In the genomic region with DNA sequence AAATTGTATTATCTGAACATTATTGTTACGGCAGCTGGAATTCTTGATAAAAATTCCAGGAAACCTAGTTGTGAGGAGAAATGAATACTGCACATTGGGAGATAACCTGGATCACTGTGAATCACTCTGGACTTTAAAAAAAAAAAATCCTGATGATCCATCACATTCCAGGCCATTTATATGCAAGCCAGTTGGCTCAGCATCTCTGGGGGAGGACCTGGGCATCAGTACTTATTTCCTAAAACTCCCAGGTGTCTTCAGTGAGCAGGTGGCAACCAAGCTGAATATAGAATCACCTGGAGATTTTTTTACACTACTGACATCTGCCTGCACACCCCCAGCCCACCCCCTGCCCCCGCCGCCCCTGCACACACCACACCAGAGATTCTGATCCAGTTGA, we compare ENCODE assay signal across 17 cellular contexts. TPM values are rescaled to one million over a fixed set of nuclear protein-coding genes. Genes with fewer than 3 reads are reported as not detected.
DNase-seq lines count a peak whose midpoint lies in the region; ATAC-seq, FAIRE-seq and TF ChIP-seq lines count a peak whose summit lies in the region.
"Had no signal": no experiment of that assay in that cellular context is flagged by ENCODE, and none has a peak within 500 bp of the region (broad histone marks: within the 10 kb centered on the region; RNA-seq: fewer than 3 reads in every experiment).

No MANE protein-coding gene starts in this region.

- H3K4me3 ChIP-seq in SK-N-SH (ENCODE audit: low read depth in 2 of 2, low read length in 1 of 2) (no peak overlapping the region), RWPE2 (ENCODE audit: severe bottlenecking) (no peak overlapping the region), H1 (ENCODE audit: extremely low read depth in 1 of 4, insufficient read depth in 2 of 4, low read depth in 3 of 4, low read length in 4 of 4) (no peak overlapping the region)
- H3K4me3 ChIP-seq: GM12878, SJSA1 had no signal

- WGBS in SK-N-SH (ENCODE audit: low lambda C conversion rate), result 95% methylated on average over 3 of the region's 3 CpGs
- 97% methylated on average over 3 of the region's 3 CpGs; no CpG with 5 or more reads in 1 of the 2 experiments for WGBS in H1 (ENCODE audit: extremely low coverage in 1 of 2, insufficient coverage in 1 of 2, insufficient read length in 1 of 2, insufficient replicate concordance in 2 of 2, low coverage in 1 of 2, low lambda C conversion rate in 2 of 2, missing lambda C conversion rate in 1 of 2), 2 experiments

- no peak overlapping the region for H2BK20ac ChIP-seq in H1 (ENCODE audit: low read length)

- no peaks in the 10 kb centered on the region for H3K9me2 ChIP-seq in SK-N-SH

- H3K4ac ChIP-seq in H1 (replicated peaks; ENCODE audit: insufficient read length, low read depth, low read length), result no peak overlapping the region

- H4K20me1 ChIP-seq in SK-N-SH (ENCODE audit: insufficient read depth), result no peaks in the 10 kb centered on the region
- no peaks in the 10 kb centered on the region for H4K20me1 ChIP-seq in H1 (replicated peaks in 1 of 2; ENCODE audit: control insufficient read depth in 1 of 2, insufficient read depth in 2 of 2, low read length in 2 of 2)

- H2AFZ ChIP-seq in SK-N-SH (ENCODE audit: low read depth) (no peak overlapping the region), H1 (ENCODE audit: low read length) (no peak overlapping the region)

- H3K27me3 ChIP-seq in SK-N-SH (ENCODE audit: insufficient read depth) (no peaks in the 10 kb centered on the region), RWPE2 (ENCODE audit: insufficient read depth, poor library complexity, severe bottlenecking) (no peaks in the 10 kb centered on the region), H1 (replicated peaks in 1 of 4; ENCODE audit: control insufficient read depth in 3 of 4, extremely low read depth in 1 of 4, insufficient read depth in 3 of 4, low read length in 3 of 4) (no peaks in the 10 kb centered on the region)
- H3K27me3 ChIP-seq: SJSA1 had no signal

- TF ChIP-seq EP300 in SK-N-SH (IDR thresholded peaks at IDR 0.05; ENCODE audit: borderline replicate concordance in 1 of 2, low read depth in 1 of 2, low read length in 1 of 2) (no peak), H1 (IDR thresholded peaks at IDR 0.05; ENCODE audit: borderline replicate concordance in 1 of 2, low read depth in 2 of 2, low read length in 2 of 2) (no peak)

- CTCF ChIA-PET in SK-N-SH (lab: Yijun Ruan, JAX), result no interaction called here
- CTCF ChIA-PET in H1 (lab: Charles Lee; ENCODE audit: partially characterized antibody), result interaction anchor here (0.6 to 2.2 kb wide), 7 partner anchors 23 to 417 kb away, joined by 3 to 9 read pairs (median 3); no protein-coding TSS in a partner anchor
- CTCF ChIA-PET in HEK293T (lab: Yijun Ruan, JAX), result interaction anchor here (0.6 kb wide), 1 partner anchor 46 kb away, joined by 4 read pairs; no protein-coding TSS in a partner anchor

- no peak overlapping the region for H4K5ac ChIP-seq in H1 (ENCODE audit: insufficient read length, low read depth, low read length)

- H3K14ac ChIP-seq in H1 (ENCODE audit: insufficient read length), result no peak overlapping the region

- H3K23me2 ChIP-seq in H1 (ENCODE audit: low read depth, low read length), result no peaks in the 10 kb centered on the region

- H2AK5ac ChIP-seq in H1 (ENCODE audit: low read depth, low read length), result no peak overlapping the region

- H3K4me1 ChIP-seq in SK-N-SH (ENCODE audit: control insufficient read depth in 1 of 2, insufficient read depth in 2 of 2, low read depth in 1 of 2, low read length in 1 of 2) (no peaks in the 10 kb centered on the region; a peak in 1 of 4 replicates), RWPE2 (ENCODE audit: insufficient read depth, poor library complexity, severe bottlenecking) (peaks cover 5% of the 10 kb centered on the region), H1 (replicated peaks in 1 of 4; ENCODE audit: control insufficient read depth in 3 of 4, insufficient read depth in 4 of 4, low read length in 3 of 4) (peaks cover 5 to 12% (median 10%) of the 10 kb centered on the region in 4 experiments)
- H3K4me1 ChIP-seq: SJSA1 had no signal

- FAIRE-seq in H1 (lab: Jason Lieb, UNC), result no peak
- FAIRE-seq: GM12878 had no signal

- H3K36me3 ChIP-seq in SK-N-SH (replicated peaks in 1 of 2; ENCODE audit: control insufficient read depth in 1 of 2, insufficient read depth in 2 of 2, low read length in 1 of 2), result no peaks in the 10 kb centered on the region
- H3K36me3 ChIP-seq in RWPE2 (ENCODE audit: low read depth), result no peaks in the 10 kb centered on the region
- H3K36me3 ChIP-seq in H1 (ENCODE audit: control insufficient read depth in 2 of 4, insufficient read depth in 4 of 4, low read length in 3 of 4), result no peaks in the 10 kb centered on the region
- H3K36me3 ChIP-seq: SJSA1 had no signal

- H3K27ac ChIP-seq in SK-N-SH (ENCODE audit: low read depth in 2 of 2, low read length in 1 of 2), result no peak overlapping the region
- no peak overlapping the region for H3K27ac ChIP-seq in RWPE2 (ENCODE audit: poor library complexity, severe bottlenecking)
- H3K27ac ChIP-seq in H1 (ENCODE audit: low read depth, low read length), result no peak overlapping the region
- H3K27ac ChIP-seq: SJSA1 had no signal

- H2BK12ac ChIP-seq in H1 (ENCODE audit: low read depth, low read length), result no peak overlapping the region

- H2BK120ac ChIP-seq in H1 (replicated peaks; ENCODE audit: low read depth, low read length), result no peak overlapping the region

- no peaks in the 10 kb centered on the region for H3K79me1 ChIP-seq in H1 (ENCODE audit: low read depth, low read length)

- ATAC-seq in SK-N-SH treated with all-trans-retinoic acid at 6 μM for 48 hours (no peak), RWPE2 (ENCODE audit: low read depth) (peak; percentile 42; the same call in 1 of the 3 replicates), HG02885 (IDR thresholded peaks at IDR 0.05; ENCODE audit: poor library complexity, unreplicated experiment) (no peak)
- ATAC-seq: GM12878, Panc1, Right ventricle myocardium inferior had no signal

- TF ChIP-seq CTCF in SK-N-SH (IDR thresholded peaks at IDR 0.05) (no peak), RWPE2 (IDR thresholded peaks at IDR 0.05; ENCODE audit: poor library complexity, severe bottlenecking) (no peak), H1 (IDR thresholded peaks at IDR 0.05; ENCODE audit: control extremely low read depth in 1 of 3, insufficient read depth in 1 of 3, low read depth in 1 of 3, low read length in 3 of 3) (no peak)

- no peaks in the 10 kb centered on the region for H3F3A ChIP-seq in SK-N-SH (replicated peaks; ENCODE audit: insufficient read depth)

- H3K9ac ChIP-seq in SK-N-SH, result no peak overlapping the region
- H3K9ac ChIP-seq in H1 (replicated peaks in 1 of 4; ENCODE audit: extremely low read depth in 1 of 4, low read depth in 3 of 4, low read length in 3 of 4), result no peak overlapping the region

- TF ChIP-seq RAD21 in SK-N-SH (IDR thresholded peaks at IDR 0.05; ENCODE audit: low read length) (no peak), H1 (IDR thresholded peaks at IDR 0.05 in 1 of 2, conservative IDR thresholded peaks at IDR 0.05 in 1 of 2; ENCODE audit: low read depth in 2 of 2, low read length in 2 of 2) (no peak)

- H2BK5ac ChIP-seq in H1 (ENCODE audit: low read depth, low read length), result no peak overlapping the region

- DNase-seq in SK-N-SH (no peak), RWPE2 (ENCODE audit: low spot score) (no peak), H1 (ENCODE audit: low read depth in 1 of 2, low spot score in 2 of 2) (no peak), HEK293T (ENCODE audit: extremely low spot score) (no peak), NCI-H146 (lab: John Stamatoyannopoulos, UW) (no peak)
- no peak for DNase-seq in stimulated activated CD4-positive, alpha-beta T cell treated with anti-CD3 and anti-CD28 coated beads, Interleukin-12 subunit alpha, Interleukin-12 subunit beta, amount 100 ng/mL, for 4 hours
- DNase-seq: NCI-H1105 treated with DMSO at 0.1 percent for 48 hours, NCI-H1694, NCI-H2081, NCI-H446 treated with DMSO at 0.1 percent for 48 hours, NCI-H526 treated with DMSO at 0.1 percent for 48 hours had no signal

- H3K18ac ChIP-seq in H1 (ENCODE audit: extremely low read depth, low read length), result no peak overlapping the region

- H3K23ac ChIP-seq in H1 (ENCODE audit: insufficient read length), result no peak overlapping the region

- no peak overlapping the region for H2BK15ac ChIP-seq in H1 (ENCODE audit: low read length)

- POLR2A ChIA-PET in SK-N-SH (lab: Yijun Ruan, JAX) (no interaction called here), H1 (lab: Charles Lee; ENCODE audit: partially characterized antibody) (interaction anchor here (0.6 to 1.7 kb wide), 5 partner anchors 39 to 116 kb away, joined by 3 to 6 read pairs (median 4); a partner anchor contains a TSS), HEK293T (lab: Yijun Ruan, JAX) (interaction anchor here (1.2 kb wide), 1 partner anchor 49 kb away, joined by 3 read pairs; no protein-coding TSS in a partner anchor)

- H3K56ac ChIP-seq in H1 (replicated peaks; ENCODE audit: insufficient read length, low read depth, low read length), result no peak overlapping the region

- no peaks in the 10 kb centered on the region for H3K79me2 ChIP-seq in SK-N-SH (ENCODE audit: insufficient read depth)
- H3K79me2 ChIP-seq in H1 (ENCODE audit: control insufficient read depth in 1 of 2, insufficient read depth in 2 of 2, low read length in 2 of 2), result no peaks in the 10 kb centered on the region

- no peak overlapping the region for H4K91ac ChIP-seq in H1 (replicated peaks; ENCODE audit: insufficient read length, low read length)

- no peaks in the 10 kb centered on the region for H3K9me3 ChIP-seq in SK-N-SH
- no peaks in the 10 kb centered on the region for H3K9me3 ChIP-seq in RWPE2 (ENCODE audit: severe bottlenecking)
- no peaks in the 10 kb centered on the region for H3K9me3 ChIP-seq in H1 (ENCODE audit: insufficient read depth in 2 of 2, low read depth in 1 of 2, low read length in 1 of 2)
- H3K9me3 ChIP-seq: SJSA1 had no signal

- H4K8ac ChIP-seq in H1 (ENCODE audit: extremely low read depth, insufficient read depth, low read length), result no peak overlapping the region

- H3K4me2 ChIP-seq in SK-N-SH (no peak overlapping the region), H1 (ENCODE audit: insufficient read depth in 1 of 2, low read depth in 2 of 2, low read length in 2 of 2) (no peak overlapping the region)

- no peak for TF ChIP-seq POLR2A in H1 (IDR thresholded peaks at IDR 0.05; ENCODE audit: control extremely low read depth in 1 of 2, low read depth in 2 of 2, low read length in 2 of 2)

RNA-seq across cellular contexts. Expression of a gene that starts 39.1 kb away (rescaled TPM):
- 6.7 and 9.0 TPM in 2 replicates for polyA plus RNA-seq in SK-N-SH (2012; rRNA removed)
- 6.2 and 6.5 TPM in 2 replicates for polyA plus RNA-seq in SK-N-SH (2012; cell fraction: cytosol; rRNA removed)
- polyA plus RNA-seq in SK-N-SH (2012; cell fraction: nucleus; rRNA removed), result 17.2 and 25.3 TPM in 2 replicates
- 13.0 and 14.7 TPM in 2 replicates for total RNA-seq in H1 (2021; fragmentation: NEBNext Ultra II Directional; extraction: Animal tissue kit (Norgen Biotek cat#: 25700))
- 7.4 and 8.0 TPM in 2 replicates for polyA plus RNA-seq in H1 (2011; rRNA removed)
- polyA plus RNA-seq in H1 (2011; cell fraction: cytosol; rRNA removed), result 11.8 TPM
- 13.3 TPM for polyA plus RNA-seq in H1 (2011; cell fraction: nucleus; rRNA removed)
- 8.4 to 11.7 TPM (median 9.4 TPM) in 4 replicates for polyA plus RNA-seq in H1 (2012, experiment 1 of 2)
- polyA plus RNA-seq in H1 (2012, experiment 2 of 2), result 3.6 TPM
- 11.2 TPM for polyA plus RNA-seq in H1 (2013, experiment 1 of 2)
- polyA plus RNA-seq in H1 (2013, experiment 2 of 2), result 10.3 TPM
- polyA minus RNA-seq in H1 (2011; rRNA and poly(A)+ RNA removed), result 6.7 and 8.9 TPM in 2 replicates
- 7.4 TPM for polyA minus RNA-seq in H1 (2011; cell fraction: cytosol; rRNA and poly(A)+ RNA removed)
- polyA minus RNA-seq in H1 (2011; cell fraction: nucleus; rRNA and poly(A)+ RNA removed), result 9.8 TPM

RNA-seq across cellular contexts. Expression of a gene that starts 47.9 kb away (rescaled TPM):
- polyA plus RNA-seq in SK-N-SH (2012; rRNA removed) (1.6 and 2.0 TPM in 2 replicates), H1 (2011; rRNA removed) (2.5 and 3.4 TPM in 2 replicates)
- 1.2 and 1.4 TPM in 2 replicates for polyA plus RNA-seq in SK-N-SH (2012; cell fraction: cytosol; rRNA removed)
- 2.3 and 3.0 TPM in 2 replicates for polyA plus RNA-seq in SK-N-SH (2012; cell fraction: nucleus; rRNA removed)
- total RNA-seq in H1 (2021; fragmentation: NEBNext Ultra II Directional; extraction: Animal tissue kit (Norgen Biotek cat#: 25700)), result 8.5 and 8.8 TPM in 2 replicates
- polyA plus RNA-seq in H1 (2011; cell fraction: cytosol; rRNA removed), result 2.8 TPM
- 4.1 TPM for polyA plus RNA-seq in H1 (2011; cell fraction: nucleus; rRNA removed)
- 2.5 to 3.4 TPM (median 3.1 TPM) in 4 replicates for polyA plus RNA-seq in H1 (2012, experiment 1 of 2)
- 0.63 TPM for polyA plus RNA-seq in H1 (2012, experiment 2 of 2)
- 3.5 TPM for polyA plus RNA-seq in H1 (2013, experiment 1 of 2)
- polyA plus RNA-seq in H1 (2013, experiment 2 of 2), result 3.6 TPM
- 8.5 and 10.8 TPM in 2 replicates for polyA minus RNA-seq in H1 (2011; rRNA and poly(A)+ RNA removed)
- 7.9 TPM for polyA minus RNA-seq in H1 (2011; cell fraction: cytosol; rRNA and poly(A)+ RNA removed)
- 14.4 TPM for polyA minus RNA-seq in H1 (2011; cell fraction: nucleus; rRNA and poly(A)+ RNA removed)
